12 cellular contexts compared by ENCODE assay signal in genomic region chr4:4693258-4693657, GRCh38.
DNase-seq lines count a peak whose midpoint lies in the region; ATAC-seq, FAIRE-seq and TF ChIP-seq lines count a peak whose summit lies in the region.
"Had no signal": no experiment of that assay in that cellular context is flagged by ENCODE, and none has a peak within 500 bp of the region (broad histone marks: within the 10 kb centered on the region; RNA-seq: fewer than 3 reads in every experiment).

No MANE protein-coding gene starts in this region.

- DNase-seq in EL = peak; percentile 34
- DNase-seq in GM19239 (ENCODE audit: insufficient read length, low spot score) = peak; percentile 31
- DNase-seq in GM12878 (ENCODE audit: low read depth, low spot score) = peak; percentile 31
- no peak for DNase-seq in psoas muscle
- no peak for DNase-seq in DMS153 treated with DMSO at 0.1 percent for 48 hours (lab: John Stamatoyannopoulos, UW; ENCODE audit: unreplicated experiment)
- DNase-seq in LoVo (ENCODE audit: low spot score) = no peak
- no peak for DNase-seq in epidermal melanocyte (ENCODE audit: insufficient read length, low spot score)
- DNase-seq: IMR-90, mucosa of descending colon, small intestine had no signal

- no peak for TF ChIP-seq RAD21 in GM12878 (IDR thresholded peaks at IDR 0.05; ENCODE audit: insufficient read depth, low read depth, low read length)

- TF ChIP-seq CTCF in GM12878 (IDR thresholded peaks at IDR 0.05 in 2 of 3, conservative IDR thresholded peaks at IDR 0.05 in 1 of 3; ENCODE audit: control insufficient read depth in 2 of 3, extremely low read depth in 1 of 3, insufficient read depth in 1 of 3, low read depth in 3 of 3, low read length in 3 of 3) (no peak), psoas muscle (IDR thresholded peaks at IDR 0.05) (no peak)

- WGBS in GM12878 (ENCODE audit: insufficient coverage, insufficient replicate concordance, low lambda C conversion rate, missing lambda C conversion rate) = 0% methylated on average over 2 of the region's 3 CpGs
- WGBS in psoas muscle, 3 donors = 84 to 91% (median 91%) methylated on average over 3 of the region's 3 CpGs

- H3K36me3 ChIP-seq in GM12878 (ENCODE audit: control insufficient read depth in 2 of 2, insufficient read depth in 2 of 2, low read length in 1 of 2) (no peaks in the 10 kb centered on the region), psoas muscle (ENCODE audit: insufficient read depth in 1 of 2, low read depth in 1 of 2) (no peaks in the 10 kb centered on the region)
- H3K36me3 ChIP-seq: adrenal gland had no signal

- in situ Hi-C loops in GM12878 (cut with MboI) = loop anchor here (5.0 kb wide), 1 partner anchor 69 kb away; no protein-coding TSS in a partner anchor

- H3K9me3 ChIP-seq in GM12878 (replicated peaks; ENCODE audit: control insufficient read depth, insufficient read depth, low read length) (no peaks in the 10 kb centered on the region; the same call in 2 of the 3 replicates), psoas muscle (no peaks in the 10 kb centered on the region)
- H3K9me3 ChIP-seq: adrenal gland, mucosa of descending colon had no signal

- FAIRE-seq in GM19239 (lab: Jason Lieb, UNC) (no peak), GM12878 (lab: Jason Lieb, UNC) (no peak)
- FAIRE-seq: small intestine had no signal

- TF ChIP-seq POLR2A in GM12878 (IDR thresholded peaks at IDR 0.05; ENCODE audit: low read depth, low read length) = no peak

- no peaks in the 10 kb centered on the region; the same call in 1 of the 2 replicates for H4K20me1 ChIP-seq in GM12878 (ENCODE audit: control insufficient read depth, insufficient read depth)

- ATAC-seq in HG03354 (IDR thresholded peaks at IDR 0.05; ENCODE audit: poor library complexity, severe bottlenecking, unreplicated experiment) = peak; percentile 46
- ATAC-seq in GM12878 = peak; percentile 65
- ATAC-seq in psoas muscle = no peak
- ATAC-seq: mucosa of descending colon had no signal

- intact Hi-C loops in GM12878 (cut with micrococcal nuclease; ENCODE audit: unreplicated experiment) (no loop called here), psoas muscle (cut with DNase I) (no loop called here)

- H3K4me1 ChIP-seq in GM12878 (ENCODE audit: control insufficient read depth, insufficient read depth, low read length) = peaks cover 18% of the 10 kb centered on the region
- H3K4me1 ChIP-seq in psoas muscle = no peaks in the 10 kb centered on the region

- no peak overlapping the region for H3K27ac ChIP-seq in GM12878 (ENCODE audit: control insufficient read depth, insufficient read depth)
- H3K27ac ChIP-seq in psoas muscle = no peak overlapping the region
- H3K27ac ChIP-seq: adrenal gland had no signal

- H3K27me3 ChIP-seq in GM12878 (replicated peaks in 1 of 2; ENCODE audit: control insufficient read depth in 2 of 2, insufficient read depth in 2 of 2, low read length in 1 of 2) (no peaks in the 10 kb centered on the region), psoas muscle (ENCODE audit: insufficient read depth in 3 of 3, low read length in 2 of 3) (no peaks in the 10 kb centered on the region)
- H3K27me3 ChIP-seq: adrenal gland had no signal

- no peak overlapping the region for H3K4me3 ChIP-seq in GM12878
- no peak overlapping the region for H3K4me3 ChIP-seq in psoas muscle
- H3K4me3 ChIP-seq: adrenal gland, mucosa of descending colon had no signal

- POLR2A ChIA-PET in GM12878 (lab: Charles Lee) = interaction anchor here (0.6 kb wide), 2 partner anchors 24 to 73 kb away, joined by 5 to 6 read pairs; no protein-coding TSS in a partner anchor

- H3K4me2 ChIP-seq in GM12878 (ENCODE audit: control insufficient read depth, insufficient read depth) = no peak overlapping the region

- H2AFZ ChIP-seq in GM12878 (ENCODE audit: control insufficient read depth, low read depth, low read length) = no peak overlapping the region

- TF ChIP-seq EP300 in GM12878 (IDR thresholded peaks at IDR 0.05; ENCODE audit: borderline replicate concordance in 1 of 2, control insufficient read depth in 1 of 2, low read depth in 2 of 2, low read length in 2 of 2) = no peak

- SMC1A ChIA-PET in GM12878 (lab: Charles Lee; ENCODE audit: uncharacterized antibody, unreplicated experiment) = no interaction called here

- CTCF ChIA-PET in GM12878 (lab: Yijun Ruan, JAX) = interaction anchor here (0.5 to 0.9 kb wide), 4 partner anchors 8 to 261 kb away, joined by 3 to 5 read pairs (median 3); no protein-coding TSS in a partner anchor

- no TSS peak for BruUV-seq in GM12878 (replicated peaks; lab: Mats Ljungman, UMichigan)

- H3K9ac ChIP-seq in GM12878 (ENCODE audit: control insufficient read depth, insufficient read depth, low read length) = no peak overlapping the region

- RAD21 ChIA-PET in GM12878 (lab: Charles Lee; ENCODE audit: unreplicated experiment) = interaction anchor here (0.6 to 0.7 kb wide), 2 partner anchors 12 to 68 kb away, joined by 3 to 6 read pairs; no protein-coding TSS in a partner anchor

- no peaks in the 10 kb centered on the region for H3K79me2 ChIP-seq in GM12878 (ENCODE audit: control insufficient read depth, insufficient read depth, low read length)

TF ChIP-seq in GM12878, 131 proteins besides CTCF, POLR2A, EP300 and RAD21:
- TF ChIP-seq RUNX3 (IDR thresholded peaks at IDR 0.05; ENCODE audit: low read length) (0 out of 2 replicates have a peak, but pooled peaks have one; percentile 21), MTA3 (IDR thresholded peaks at IDR 0.05; ENCODE audit: borderline replicate concordance, low read length) (no peak), EED (IDR thresholded peaks at IDR 0.05; ENCODE audit: low read depth) (peak; percentile 42; the same call in 1 of the 2 replicates), STAT1 (conservative IDR thresholded peaks at IDR 0.05) (no peak), KDM1A (IDR thresholded peaks at IDR 0.05; ENCODE audit: borderline replicate concordance) (no peak), PML (IDR thresholded peaks at IDR 0.05; ENCODE audit: low read length) (no peak), TCF12 (IDR thresholded peaks at IDR 0.05; ENCODE audit: low read depth, low read length) (0 out of 2 replicates have a peak, but pooled peaks have one; percentile 36), JUNB (IDR thresholded peaks at IDR 0.05) (peak; percentile 23; the same call in 1 of the 2 replicates)
- TF ChIP-seq, protein P1, sequence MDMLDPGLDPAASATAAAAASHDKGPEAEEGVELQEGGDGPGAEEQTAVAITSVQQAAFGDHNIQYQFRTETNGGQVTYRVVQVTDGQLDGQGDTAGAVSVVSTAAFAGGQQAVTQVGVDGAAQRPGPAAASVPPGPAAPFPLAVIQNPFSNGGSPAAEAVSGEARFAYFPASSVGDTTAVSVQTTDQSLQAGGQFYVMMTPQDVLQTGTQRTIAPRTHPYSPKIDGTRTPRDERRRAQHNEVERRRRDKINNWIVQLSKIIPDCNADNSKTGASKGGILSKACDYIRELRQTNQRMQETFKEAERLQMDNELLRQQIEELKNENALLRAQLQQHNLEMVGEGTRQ (IDR thresholded peaks at IDR 0.05; ENCODE audit: borderline replicate concordance, low read depth, low read length) = no peak
- TF ChIP-seq, protein P2, sequence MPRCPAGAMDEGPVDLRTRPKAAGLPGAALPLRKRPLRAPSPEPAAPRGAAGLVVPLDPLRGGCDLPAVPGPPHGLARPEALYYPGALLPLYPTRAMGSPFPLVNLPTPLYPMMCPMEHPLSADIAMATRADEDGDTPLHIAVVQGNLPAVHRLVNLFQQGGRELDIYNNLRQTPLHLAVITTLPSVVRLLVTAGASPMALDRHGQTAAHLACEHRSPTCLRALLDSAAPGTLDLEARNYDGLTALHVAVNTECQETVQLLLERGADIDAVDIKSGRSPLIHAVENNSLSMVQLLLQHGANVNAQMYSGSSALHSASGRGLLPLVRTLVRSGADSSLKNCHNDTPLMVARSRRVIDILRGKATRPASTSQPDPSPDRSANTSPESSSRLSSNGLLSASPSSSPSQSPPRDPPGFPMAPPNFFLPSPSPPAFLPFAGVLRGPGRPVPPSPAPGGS (IDR thresholded peaks at IDR 0.05; ENCODE audit: borderline replicate concordance, insufficient read depth, low read depth, low read length, poor library complexity, severe bottlenecking) = no peak

Comparison
In these comparisons a context has a peak if more than half of its experiments do, and no peak if none do; other contexts are left out.
1. DNase-seq: peak in EL (single experiment), GM19239 (single experiment) and GM12878 (single experiment); none in psoas muscle (0 of 2), DMS153 treated with DMSO at 0.1 percent for 48 hours (single experiment), LoVo (single experiment) and epidermal melanocyte (single experiment).
2. ATAC-seq: peak in HG03354 (single experiment) and GM12878 (single experiment); none in psoas muscle (0 of 4).